In the genomic region with DNA sequence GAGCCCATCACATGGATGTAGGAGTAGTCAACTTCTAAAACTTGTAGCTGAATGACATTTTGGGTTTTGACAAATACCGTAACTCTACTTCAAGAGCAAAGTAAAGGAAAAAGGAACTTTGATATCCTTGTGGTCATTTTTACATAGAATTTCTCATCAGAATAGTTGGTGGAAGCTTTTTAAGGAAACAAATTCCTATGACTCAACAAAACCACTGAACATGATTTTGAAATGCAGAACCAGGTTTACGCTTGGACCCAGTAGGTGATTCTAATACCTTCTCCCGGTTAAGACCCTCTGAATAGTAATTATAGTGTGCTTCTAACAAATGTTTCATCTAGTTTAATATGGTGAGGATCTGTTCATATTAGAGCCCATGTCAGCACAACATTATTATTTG, we compare ENCODE assay signal across 28 cellular contexts.
DNase-seq lines count a peak whose midpoint lies in the region; ATAC-seq and TF ChIP-seq lines count a peak whose summit lies in the region.
"Had no signal": no experiment of that assay in that cellular context is flagged by ENCODE, and none has a peak within 500 bp of the region (broad histone marks: within the 10 kb centered on the region; RNA-seq: fewer than 3 reads in every experiment).

No MANE protein-coding gene starts in this region.

- H3K27me3 Mint-ChIP-seq in MCF 10A (ENCODE audit: insufficient read depth, unreplicated experiment), result no peaks in the 10 kb centered on the region
- H3K27me3 Mint-ChIP-seq: activated CD4-positive, alpha-beta T cell treated with anti-CD3 and anti-CD28 coated beads, Interleukin-2, amount 10 ng/mL, durations not matched to agents 7 days and 5 days; IgD-negative memory B cell; T-helper 17 cell had no signal

- ATAC-seq in PC-3 (no peak), HG02610 (IDR thresholded peaks at IDR 0.05; ENCODE audit: unreplicated experiment) (no peak), gastroesophageal sphincter (no peak)
- ATAC-seq: heart left ventricle, Panc1, right lobe of liver, T-helper 17 cell had no signal

- H3K9ac ChIP-seq in PC-3 (ENCODE audit: low read length), result no peak overlapping the region
- no peak overlapping the region for H3K9ac ChIP-seq in fibroblast of lung (ENCODE audit: insufficient read depth, low read length)
- H3K9ac ChIP-seq: GM23248, parathyroid adenoma had no signal

- H2AFZ ChIP-seq in PC-3 (ENCODE audit: low read length) (no peak overlapping the region), fibroblast of lung (ENCODE audit: low read length) (no peak overlapping the region)
- H2AFZ ChIP-seq: GM23248, parathyroid adenoma had no signal

- TF ChIP-seq EP300 in gastroesophageal sphincter (IDR thresholded peaks at IDR 0.05), result no peak

- BruUV-seq in MCF 10A (replicated peaks; lab: Mats Ljungman, UMichigan) (no TSS peak), PC-3 (replicated peaks; lab: Mats Ljungman, UMichigan) (no TSS peak)

- H3K27me3 ChIP-seq in breast epithelium (no peaks in the 10 kb centered on the region), PC-3 (ENCODE audit: low read length) (no peaks in the 10 kb centered on the region), fibroblast of lung (ENCODE audit: control insufficient read depth, insufficient read depth, low read length) (no peaks in the 10 kb centered on the region), gastroesophageal sphincter (no peaks in the 10 kb centered on the region)
- H3K27me3 ChIP-seq: brain microvascular endothelial cell, heart left ventricle, right lobe of liver, SJCRH30, upper lobe of left lung had no signal

- no peaks in the 10 kb centered on the region for H3F3A ChIP-seq in PC-3 (ENCODE audit: low read length, unreplicated experiment)

- no peak overlapping the region for H3K4me3 ChIP-seq in breast epithelium
- no peak overlapping the region for H3K4me3 ChIP-seq in PC-3 (ENCODE audit: low read length)
- peak overlapping the region in 1 of 4 experiments; percentile 18 for H3K4me3 ChIP-seq in fibroblast of lung (replicated peaks in 1 of 4; ENCODE audit: control extremely low read depth in 1 of 4, insufficient read depth in 1 of 4, low read depth in 3 of 4, low read length in 4 of 4)
- H3K4me3 ChIP-seq in gastroesophageal sphincter, result no peak overlapping the region
- H3K4me3 ChIP-seq: coronary artery, GM23248, heart left ventricle, right lobe of liver, SJCRH30, upper lobe of left lung had no signal

- H4K20me1 ChIP-seq in PC-3 (ENCODE audit: low read length) (no peaks in the 10 kb centered on the region), fibroblast of lung (ENCODE audit: control insufficient read depth, extremely low read depth, insufficient read depth, low read length) (no peaks in the 10 kb centered on the region)

- DNase-seq in MCF 10A (ENCODE audit: unreplicated experiment) (peak; percentile 57), breast epithelium (ENCODE audit: low spot score in 2 of 2) (no peak), PC-3 (peak; percentile 55), fibroblast of lung (ENCODE audit: low read depth in 2 of 2) (peak; percentile 46 to 67), NCI-H2107 treated with DMSO at 0.1 percent for 48 hours (lab: John Stamatoyannopoulos, UW; ENCODE audit: unreplicated experiment) (no peak), iPS-NIHi11 (ENCODE audit: low spot score) (no peak)
- DNase-seq: activated CD4-positive, alpha-beta T cell treated with anti-CD3 and anti-CD28 coated beads, Interleukin-2, amount 10 ng/mL, durations not matched to agents 7 days and 5 days; activated CD8-positive, alpha-beta memory T cell treated with anti-CD3 and anti-CD28 coated beads, Interleukin-2, amount 50 U/mL, for 4 hours; brain microvascular endothelial cell; COR-L47; DND-41; GM23248; heart left ventricle; MM.1S; NCI-H1694 treated with DMSO at 0.1 percent for 48 hours; NCI-H2227 treated with DMSO at 0.1 percent for 48 hours; NCI-H82; right lobe of liver; SJCRH30; stimulated activated CD4-positive, alpha-beta T cell treated with anti-CD3 and anti-CD28 coated beads, Interleukin-15, amount 100 ng/mL, for 24 hours; T-helper 17 cell; upper lobe of left lung had no signal

- CTCF ChIA-PET in MCF 10A (lab: Yijun Ruan, JAX) (no interaction called here), PC-3 (lab: Charles Lee) (no interaction called here)

- H3K4me1 ChIP-seq in breast epithelium (no peaks in the 10 kb centered on the region), PC-3 (ENCODE audit: insufficient read depth, low read length) (peaks cover 20% of the 10 kb centered on the region), fibroblast of lung (ENCODE audit: control insufficient read depth, extremely low read depth, insufficient read depth, low read length) (peaks cover 5% of the 10 kb centered on the region), gastroesophageal sphincter (peaks cover 0 to 15% (median 0%) of the 10 kb centered on the region in 3 donors)
- H3K4me1 ChIP-seq: heart left ventricle, parathyroid adenoma, right lobe of liver, SJCRH30, upper lobe of left lung had no signal

- TF ChIP-seq CTCF in MCF 10A (IDR thresholded peaks at IDR 0.05; ENCODE audit: unreplicated experiment), result no peak
- TF ChIP-seq CTCF in breast epithelium (IDR thresholded peaks at IDR 0.05), result no peak
- TF ChIP-seq CTCF in PC-3 (conservative IDR thresholded peaks at IDR 0.05; ENCODE audit: low read depth, low read length), result no peak
- no peak for TF ChIP-seq CTCF in fibroblast of lung (conservative IDR thresholded peaks at IDR 0.05 in 1 of 2, IDR thresholded peaks at IDR 0.05 in 1 of 2; ENCODE audit: low read depth in 1 of 2, low read length in 2 of 2)
- no peak for TF ChIP-seq CTCF in gastroesophageal sphincter (IDR thresholded peaks at IDR 0.05)

- H3K9me3 ChIP-seq in breast epithelium (no peaks in the 10 kb centered on the region), PC-3 (ENCODE audit: low read length) (no peaks in the 10 kb centered on the region), fibroblast of lung (ENCODE audit: control insufficient read depth, insufficient read depth, low read depth, low read length) (no peaks in the 10 kb centered on the region), gastroesophageal sphincter (no peaks in the 10 kb centered on the region)
- H3K9me3 ChIP-seq: right lobe of liver, SJCRH30, upper lobe of left lung had no signal

- no peaks in the 10 kb centered on the region for H3K9me3 Mint-ChIP-seq in MCF 10A (ENCODE audit: unreplicated experiment)
- H3K9me3 Mint-ChIP-seq: activated CD4-positive, alpha-beta T cell treated with anti-CD3 and anti-CD28 coated beads, Interleukin-2, amount 10 ng/mL, durations not matched to agents 7 days and 5 days had no signal

- H3K4me3 Mint-ChIP-seq in MCF 10A (ENCODE audit: unreplicated experiment), result peak overlapping the region; percentile 20
- H3K4me3 Mint-ChIP-seq: activated CD4-positive, alpha-beta T cell treated with anti-CD3 and anti-CD28 coated beads, Interleukin-2, amount 10 ng/mL, durations not matched to agents 7 days and 5 days; IgD-negative memory B cell; T-helper 17 cell had no signal

- no peak overlapping the region for H3K27ac Mint-ChIP-seq in MCF 10A (ENCODE audit: low read depth, unreplicated experiment)
- H3K27ac Mint-ChIP-seq: activated CD4-positive, alpha-beta T cell treated with anti-CD3 and anti-CD28 coated beads, Interleukin-2, amount 10 ng/mL, durations not matched to agents 7 days and 5 days; IgD-negative memory B cell; T-helper 17 cell had no signal

- H3K4me2 ChIP-seq in PC-3 (ENCODE audit: low read length) (no peak overlapping the region), fibroblast of lung (ENCODE audit: extremely low read depth, insufficient read depth, low read length) (peak overlapping the region; percentile 52)

- no peaks in the 10 kb centered on the region for H3K79me2 ChIP-seq in PC-3 (ENCODE audit: low read length)
- H3K79me2 ChIP-seq in fibroblast of lung (ENCODE audit: control insufficient read depth, insufficient read depth, low read length), result no peaks in the 10 kb centered on the region
- H3K79me2 ChIP-seq: parathyroid adenoma had no signal

- H3K27ac ChIP-seq in breast epithelium (no peak overlapping the region), PC-3 (ENCODE audit: low read length) (no peak overlapping the region), fibroblast of lung (ENCODE audit: insufficient read depth, low read length) (no peak overlapping the region), gastroesophageal sphincter (no peak overlapping the region)
- H3K27ac ChIP-seq: brain microvascular endothelial cell, coronary artery, GM23248, heart left ventricle, parathyroid adenoma, right lobe of liver, SJCRH30, upper lobe of left lung had no signal

- POLR2A ChIA-PET in MCF 10A (lab: Yijun Ruan, JAX), result no interaction called here
- POLR2A ChIA-PET in PC-3 (lab: Charles Lee; ENCODE audit: unreplicated experiment), result no interaction called here

- TF ChIP-seq POLR2A in breast epithelium (IDR thresholded peaks at IDR 0.05) (no peak), gastroesophageal sphincter (IDR thresholded peaks at IDR 0.05) (no peak)

- WGBS in gastroesophageal sphincter (ENCODE audit: low coverage in 1 of 2), 2 donors, result 79 to 91% methylated on average over 3 of the region's 3 CpGs

- intact Hi-C loops in MCF 10A (cut with micrococcal nuclease) (no loop called here), breast epithelium (cut with DNase I; ENCODE audit: low total_unique reads) (no loop called here), PC-3 (cut with micrococcal nuclease) (loop anchor here (10.0 kb wide), 1 partner anchor 283 kb away; no protein-coding TSS in a partner anchor)

- peaks cover 37% of the 10 kb centered on the region for H3K4me1 Mint-ChIP-seq in MCF 10A (ENCODE audit: insufficient read depth, unreplicated experiment)
- H3K4me1 Mint-ChIP-seq: activated CD4-positive, alpha-beta T cell treated with anti-CD3 and anti-CD28 coated beads, Interleukin-2, amount 10 ng/mL, durations not matched to agents 7 days and 5 days; IgD-negative memory B cell; T-helper 17 cell had no signal

- no peaks in the 10 kb centered on the region for H3K9me2 ChIP-seq in PC-3 (replicated peaks; ENCODE audit: low read length)

- H3K36me3 ChIP-seq in breast epithelium, result no peaks in the 10 kb centered on the region
- H3K36me3 ChIP-seq in PC-3 (ENCODE audit: low read depth, low read length), result no peaks in the 10 kb centered on the region
- no peaks in the 10 kb centered on the region for H3K36me3 ChIP-seq in fibroblast of lung (ENCODE audit: control insufficient read depth, insufficient read depth, low read length)
- no peaks in the 10 kb centered on the region for H3K36me3 ChIP-seq in gastroesophageal sphincter
- H3K36me3 ChIP-seq: brain microvascular endothelial cell, heart left ventricle, right lobe of liver, SJCRH30, upper lobe of left lung had no signal

- H3K36me3 Mint-ChIP-seq in MCF 10A (ENCODE audit: insufficient read depth, unreplicated experiment), result no peaks in the 10 kb centered on the region
- H3K36me3 Mint-ChIP-seq: IgD-negative memory B cell had no signal

Comparison
In these comparisons a context has a peak if more than half of its experiments do, and no peak if none do; other contexts are left out.
1. DNase-seq: peak in MCF 10A (single experiment), PC-3 (single experiment) and fibroblast of lung (2 of 2); none in breast epithelium (0 of 2), NCI-H2107 treated with DMSO at 0.1 percent for 48 hours (single experiment) and iPS-NIHi11 (single experiment).